ENCODE assay signal across 7 cellular contexts in genomic region chr2:47072018-47072691, GRCh38.
DNase-seq lines count a peak whose midpoint lies in the region; ATAC-seq and TF ChIP-seq lines count a peak whose summit lies in the region.

No MANE protein-coding gene starts in this region.

- peak; percentile 12 to 66; a peak in 2 of 4 replicates for TF ChIP-seq EP300 in SK-N-SH (IDR thresholded peaks at IDR 0.05; ENCODE audit: borderline replicate concordance in 1 of 2, low read depth in 1 of 2, low read length in 1 of 2)

- no peak overlapping the region for H3K4me3 ChIP-seq in SK-N-SH (ENCODE audit: low read depth in 2 of 2, low read length in 1 of 2)

- peak; percentile 1 for ATAC-seq in HG02678 (IDR thresholded peaks at IDR 0.05; ENCODE audit: unreplicated experiment)
- ATAC-seq in GM21526 (IDR thresholded peaks at IDR 0.05; ENCODE audit: low FRiP score, unreplicated experiment): no peak
- ATAC-seq in HG03139 (IDR thresholded peaks at IDR 0.05; ENCODE audit: unreplicated experiment): no peak

- H3K4me1 ChIP-seq in SK-N-SH (ENCODE audit: control insufficient read depth in 1 of 2, insufficient read depth in 2 of 2, low read depth in 1 of 2, low read length in 1 of 2): peaks cover 70 to 96% of the 10 kb centered on the region in 2 experiments

- POLR2A ChIA-PET in SK-N-SH (lab: Yijun Ruan, JAX): interaction anchor here (0.6 to 4.1 kb wide), 23 partner anchors 8 to 733 kb away, joined by 3 to 36 read pairs (median 5); no protein-coding TSS in a partner anchor

- H3K9me3 ChIP-seq in SK-N-SH: no peaks in the 10 kb centered on the region

- peak; percentile 46 for TF ChIP-seq RAD21 in SK-N-SH (IDR thresholded peaks at IDR 0.05; ENCODE audit: low read length)

- peak overlapping the region; percentile 69; the same call in 1 of the 2 replicates for H3K4me2 ChIP-seq in SK-N-SH

- H4K20me1 ChIP-seq in SK-N-SH (ENCODE audit: insufficient read depth): no peaks in the 10 kb centered on the region

- CTCF ChIA-PET in SK-N-SH (lab: Yijun Ruan, JAX): interaction anchor here (0.6 to 4.5 kb wide), 23 partner anchors 8 to 479 kb away, joined by 3 to 27 read pairs (median 5); no protein-coding TSS in a partner anchor

- H3K27ac ChIP-seq in SK-N-SH (ENCODE audit: low read depth in 2 of 2, low read length in 1 of 2): peak overlapping the region; percentile 97 to 98

- 72% methylated on average over 14 of the region's 28 CpGs for WGBS in SK-N-SH (ENCODE audit: low lambda C conversion rate)

- H3F3A ChIP-seq in SK-N-SH (replicated peaks; ENCODE audit: insufficient read depth): peaks cover 54% of the 10 kb centered on the region

- H2AFZ ChIP-seq in SK-N-SH (ENCODE audit: low read depth): no peak overlapping the region

- peaks cover 10% of the 10 kb centered on the region; the same call in 1 of the 2 replicates for H3K79me2 ChIP-seq in SK-N-SH (ENCODE audit: insufficient read depth)

- H3K9ac ChIP-seq in SK-N-SH: peak overlapping the region; percentile 79

- peak; percentile 47 for TF ChIP-seq CTCF in SK-N-SH (IDR thresholded peaks at IDR 0.05)

- H3K36me3 ChIP-seq in SK-N-SH (replicated peaks in 1 of 2; ENCODE audit: control insufficient read depth in 1 of 2, insufficient read depth in 2 of 2, low read length in 1 of 2): peaks cover 0 to 4% of the 10 kb centered on the region in 2 experiments

- DNase-seq in SK-N-SH: peak; percentile 92
- DNase-seq in fibroblast of the conjunctiva (ENCODE audit: low read depth): peak; percentile 51
- DNase-seq in occipital lobe (lab: John Stamatoyannopoulos, UW): peak; percentile 87
- DNase-seq in H4 (ENCODE audit: low spot score): no peak

- H3K9me2 ChIP-seq in SK-N-SH: no peaks in the 10 kb centered on the region

- no peaks in the 10 kb centered on the region for H3K27me3 ChIP-seq in SK-N-SH (ENCODE audit: insufficient read depth)

TF ChIP-seq in SK-N-SH, 30 proteins besides CTCF, POLR2A, EP300 and RAD21 (continues in another document):
- TF ChIP-seq, protein P1, sequence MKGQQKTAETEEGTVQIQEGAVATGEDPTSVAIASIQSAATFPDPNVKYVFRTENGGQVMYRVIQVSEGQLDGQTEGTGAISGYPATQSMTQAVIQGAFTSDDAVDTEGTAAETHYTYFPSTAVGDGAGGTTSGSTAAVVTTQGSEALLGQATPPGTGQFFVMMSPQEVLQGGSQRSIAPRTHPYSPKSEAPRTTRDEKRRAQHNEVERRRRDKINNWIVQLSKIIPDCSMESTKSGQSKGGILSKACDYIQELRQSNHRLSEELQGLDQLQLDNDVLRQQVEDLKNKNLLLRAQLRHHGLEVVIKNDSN (IDR thresholded peaks at IDR 0.05; ENCODE audit: borderline replicate concordance, low read depth): no peak
- TF ChIP-seq CHD2 (IDR thresholded peaks at IDR 0.05; ENCODE audit: low read length, partially characterized antibody) (no peak), FOXM1 (IDR thresholded peaks at IDR 0.05; ENCODE audit: low read depth) (no peak), GATA2 (CRISPR knock-in tag; IDR thresholded peaks at IDR 0.05) (no peak), TAF1 (IDR thresholded peaks at IDR 0.05; ENCODE audit: borderline replicate concordance, low read depth, low read length) (peak; percentile 48; the same call in 1 of the 2 replicates), FOXJ3 (CRISPR knock-in tag; IDR thresholded peaks at IDR 0.05) (peak; percentile 73), IRF3 (IDR thresholded peaks at IDR 0.05; ENCODE audit: low read depth, low read length) (no peak), FOSL2 (IDR thresholded peaks at IDR 0.05; ENCODE audit: borderline replicate concordance, low read depth) (peak; percentile 46; the same call in 1 of the 2 replicates), SIN3A (IDR thresholded peaks at IDR 0.05; ENCODE audit: borderline replicate concordance, low read depth, low read length) (peak; percentile 67; the same call in 1 of the 2 replicates), RXRA (IDR thresholded peaks at IDR 0.05; ENCODE audit: borderline replicate concordance, low read depth) (peak; percentile 41; the same call in 1 of the 2 replicates), RCOR1 (IDR thresholded peaks at IDR 0.05; ENCODE audit: low read length) (peak; percentile 67; the same call in 1 of the 2 replicates), RFX5 (IDR thresholded peaks at IDR 0.05; ENCODE audit: low read length) (no peak), YY1 (IDR thresholded peaks at IDR 0.05; ENCODE audit: low read depth) (peak; percentile 74), ELF1 (IDR thresholded peaks at IDR 0.05) (no peak), NRF1 (IDR thresholded peaks at IDR 0.05; ENCODE audit: low read depth, low read length) (peak; percentile 72), MXI1 (IDR thresholded peaks at IDR 0.05; ENCODE audit: low read depth, low read length) (peak; percentile 73), TEAD4 (IDR thresholded peaks at IDR 0.05; ENCODE audit: borderline replicate concordance, insufficient read depth) (no peak), GABPA (IDR thresholded peaks at IDR 0.05; ENCODE audit: low read depth) (no peak), MEF2A (IDR thresholded peaks at IDR 0.05; ENCODE audit: borderline replicate concordance, low read depth) (no peak), NFIC (IDR thresholded peaks at IDR 0.05; ENCODE audit: borderline replicate concordance) (peak; percentile 62), SMC3 (IDR thresholded peaks at IDR 0.05; ENCODE audit: low read depth, low read length) (peak; percentile 33; the same call in 1 of the 2 replicates), PBX3 (IDR thresholded peaks at IDR 0.05) (peak; percentile 41; the same call in 1 of the 2 replicates)
- TF ChIP-seq, protein P2, sequence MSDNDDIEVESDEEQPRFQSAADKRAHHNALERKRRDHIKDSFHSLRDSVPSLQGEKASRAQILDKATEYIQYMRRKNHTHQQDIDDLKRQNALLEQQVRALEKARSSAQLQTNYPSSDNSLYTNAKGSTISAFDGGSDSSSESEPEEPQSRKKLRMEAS (IDR thresholded peaks at IDR 0.05; ENCODE audit: low read depth): peak; percentile 71; the same call in 1 of the 2 replicates
- TF ChIP-seq, protein P3, sequence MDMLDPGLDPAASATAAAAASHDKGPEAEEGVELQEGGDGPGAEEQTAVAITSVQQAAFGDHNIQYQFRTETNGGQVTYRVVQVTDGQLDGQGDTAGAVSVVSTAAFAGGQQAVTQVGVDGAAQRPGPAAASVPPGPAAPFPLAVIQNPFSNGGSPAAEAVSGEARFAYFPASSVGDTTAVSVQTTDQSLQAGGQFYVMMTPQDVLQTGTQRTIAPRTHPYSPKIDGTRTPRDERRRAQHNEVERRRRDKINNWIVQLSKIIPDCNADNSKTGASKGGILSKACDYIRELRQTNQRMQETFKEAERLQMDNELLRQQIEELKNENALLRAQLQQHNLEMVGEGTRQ (IDR thresholded peaks at IDR 0.05; ENCODE audit: borderline replicate concordance, low read depth, low read length): no peak
- TF ChIP-seq, protein P4, sequence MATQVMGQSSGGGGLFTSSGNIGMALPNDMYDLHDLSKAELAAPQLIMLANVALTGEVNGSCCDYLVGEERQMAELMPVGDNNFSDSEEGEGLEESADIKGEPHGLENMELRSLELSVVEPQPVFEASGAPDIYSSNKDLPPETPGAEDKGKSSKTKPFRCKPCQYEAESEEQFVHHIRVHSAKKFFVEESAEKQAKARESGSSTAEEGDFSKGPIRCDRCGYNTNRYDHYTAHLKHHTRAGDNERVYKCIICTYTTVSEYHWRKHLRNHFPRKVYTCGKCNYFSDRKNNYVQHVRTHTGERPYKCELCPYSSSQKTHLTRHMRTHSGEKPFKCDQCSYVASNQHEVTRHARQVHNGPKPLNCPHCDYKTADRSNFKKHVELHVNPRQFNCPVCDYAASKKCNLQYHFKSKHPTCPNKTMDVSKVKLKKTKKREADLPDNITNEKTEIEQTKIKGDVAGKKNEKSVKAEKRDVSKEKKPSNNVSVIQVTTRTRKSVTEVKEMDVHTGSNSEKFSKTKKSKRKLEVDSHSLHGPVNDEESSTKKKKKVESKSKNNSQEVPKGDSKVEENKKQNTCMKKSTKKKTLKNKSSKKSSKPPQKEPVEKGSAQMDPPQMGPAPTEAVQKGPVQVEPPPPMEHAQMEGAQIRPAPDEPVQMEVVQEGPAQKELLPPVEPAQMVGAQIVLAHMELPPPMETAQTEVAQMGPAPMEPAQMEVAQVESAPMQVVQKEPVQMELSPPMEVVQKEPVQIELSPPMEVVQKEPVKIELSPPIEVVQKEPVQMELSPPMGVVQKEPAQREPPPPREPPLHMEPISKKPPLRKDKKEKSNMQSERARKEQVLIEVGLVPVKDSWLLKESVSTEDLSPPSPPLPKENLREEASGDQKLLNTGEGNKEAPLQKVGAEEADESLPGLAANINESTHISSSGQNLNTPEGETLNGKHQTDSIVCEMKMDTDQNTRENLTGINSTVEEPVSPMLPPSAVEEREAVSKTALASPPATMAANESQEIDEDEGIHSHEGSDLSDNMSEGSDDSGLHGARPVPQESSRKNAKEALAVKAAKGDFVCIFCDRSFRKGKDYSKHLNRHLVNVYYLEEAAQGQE (IDR thresholded peaks at IDR 0.05; ENCODE audit: low read depth, low read length): peak; percentile 59; the same call in 1 of the 2 replicates
